8 cellular contexts compared by ENCODE assay signal in genomic region chr1:148389027-148389339, GRCh38.
DNase-seq lines count a peak whose midpoint lies in the region; ATAC-seq and TF ChIP-seq lines count a peak whose summit lies in the region.

No MANE protein-coding gene starts in this region.

- H3K4me2 ChIP-seq in Karpas-422 (ENCODE audit: low read depth, low read length, poor library complexity, severe bottlenecking), result peak overlapping the region; percentile 66

- no peaks in the 10 kb centered on the region for H3K36me3 ChIP-seq in ACC112 (ENCODE audit: insufficient read depth, low read length)
- no peaks in the 10 kb centered on the region for H3K36me3 ChIP-seq in Karpas-422 (ENCODE audit: insufficient read depth, low read length)

- no peaks in the 10 kb centered on the region for H3K9me3 Mint-ChIP-seq in dendritic cell treated with granulocyte-macrophage colony-stimulating factor and Interleukin-4, amounts not matched to agents 40 ng/mL and 50 ng/mL, for 4 days
- peaks cover 0 to 7% (median 0%) of the 10 kb centered on the region in 9 donors for H3K9me3 Mint-ChIP-seq in naive thymus-derived CD8-positive, alpha-beta T cell

- H3K4me3 Mint-ChIP-seq in dendritic cell treated with granulocyte-macrophage colony-stimulating factor and Interleukin-4, amounts not matched to agents 40 ng/mL and 50 ng/mL, for 4 days, result peak overlapping the region; percentile 94
- peak overlapping the region; percentile 94 to 98 (median 95) for H3K4me3 Mint-ChIP-seq in naive thymus-derived CD8-positive, alpha-beta T cell

- H3K4me3 ChIP-seq in ACC112 (ENCODE audit: low read depth, low read length) (peak overlapping the region; percentile 72), Karpas-422 (ENCODE audit: low read length) (peak overlapping the region; percentile 57)

- no peak for TF ChIP-seq CTCF in GM13977 (IDR thresholded peaks at IDR 0.05; ENCODE audit: extremely low read depth, insufficient read depth, missing control alignments)

- H3K4me1 Mint-ChIP-seq in dendritic cell treated with granulocyte-macrophage colony-stimulating factor and Interleukin-4, amounts not matched to agents 40 ng/mL and 50 ng/mL, for 4 days (ENCODE audit: low read depth), result peaks cover 28% of the 10 kb centered on the region
- H3K4me1 Mint-ChIP-seq in naive thymus-derived CD8-positive, alpha-beta T cell, result peaks cover 33 to 51% (median 49%) of the 10 kb centered on the region in 4 donors

- H3K27me3 ChIP-seq in ACC112 (ENCODE audit: insufficient read depth, low read length) (no peaks in the 10 kb centered on the region), Karpas-422 (ENCODE audit: low read length) (no peaks in the 10 kb centered on the region)

- H3K79me2 ChIP-seq in ACC112 (ENCODE audit: control insufficient read depth, insufficient read depth, low read length, unreplicated experiment) (no peaks in the 10 kb centered on the region), Karpas-422 (ENCODE audit: low read length) (no peaks in the 10 kb centered on the region)

- peak overlapping the region; percentile 81 for H3K27ac ChIP-seq in ACC112 (ENCODE audit: low read depth, low read length)
- H3K27ac ChIP-seq in Karpas-422 (ENCODE audit: low read length), result no peak overlapping the region; the same call in 1 of the 2 replicates

- H3K27me3 Mint-ChIP-seq in dendritic cell treated with granulocyte-macrophage colony-stimulating factor and Interleukin-4, amounts not matched to agents 40 ng/mL and 50 ng/mL, for 4 days, result no peaks in the 10 kb centered on the region
- H3K27me3 Mint-ChIP-seq in naive thymus-derived CD8-positive, alpha-beta T cell, result no peaks in the 10 kb centered on the region

- peak overlapping the region; percentile 63 for H3K9ac ChIP-seq in Karpas-422 (ENCODE audit: low read length)

- intact Hi-C loops in dendritic cell treated with granulocyte-macrophage colony-stimulating factor and Interleukin-4, amounts not matched to agents 40 ng/mL and 50 ng/mL, for 4 days (cut with micrococcal nuclease), result no loop called here

- H3K4me1 ChIP-seq in ACC112 (ENCODE audit: control insufficient read depth, insufficient read depth, low read length, unreplicated experiment) (peaks cover 4% of the 10 kb centered on the region), Karpas-422 (ENCODE audit: low read length) (peaks cover 21% of the 10 kb centered on the region)

- H2AFZ ChIP-seq in ACC112 (ENCODE audit: low read length, unreplicated experiment) (peak overlapping the region; percentile 93), Karpas-422 (ENCODE audit: low read length) (peak overlapping the region; percentile 63; the same call in 1 of the 2 replicates)

- no peaks in the 10 kb centered on the region for H3K9me2 ChIP-seq in Karpas-422 (replicated peaks; ENCODE audit: insufficient read depth, low read length)

- no peaks in the 10 kb centered on the region for H3K9me3 ChIP-seq in Karpas-422 (ENCODE audit: low read length)

- POLR2A ChIA-PET in naive thymus-derived CD8-positive, alpha-beta T cell (lab: Charles Lee), result interaction anchor here (1.0 to 5.0 kb wide), 6 partner anchors 9 to 1498 kb away, joined by 3 to 141 read pairs (median 14); a partner anchor contains a TSS

- H3K27ac Mint-ChIP-seq in dendritic cell treated with granulocyte-macrophage colony-stimulating factor and Interleukin-4, amounts not matched to agents 40 ng/mL and 50 ng/mL, for 4 days, result peak overlapping the region; percentile 98
- H3K27ac Mint-ChIP-seq in naive thymus-derived CD8-positive, alpha-beta T cell, result peak overlapping the region; percentile 98 to 100 (median 100)

- in situ Hi-C loops in GM13977 (cut with MboI; ENCODE audit: low pct_unique_long_range_greater_than_20kb, low sequenced_read_pairs, unreplicated experiment), result no loop called here

- H3K36me3 Mint-ChIP-seq in dendritic cell treated with granulocyte-macrophage colony-stimulating factor and Interleukin-4, amounts not matched to agents 40 ng/mL and 50 ng/mL, for 4 days (ENCODE audit: low read depth), result no peaks in the 10 kb centered on the region
- no peaks in the 10 kb centered on the region for H3K36me3 Mint-ChIP-seq in naive thymus-derived CD8-positive, alpha-beta T cell

- ATAC-seq in naive thymus-derived CD8-positive, alpha-beta T cell, result no peak
- ATAC-seq in HG02588 (IDR thresholded peaks at IDR 0.05; ENCODE audit: unreplicated experiment), result no peak

- DNase-seq in Karpas-422, result no peak
- no peak for DNase-seq in naive thymus-derived CD8-positive, alpha-beta T cell
- DNase-seq in NCI-H82 (lab: John Stamatoyannopoulos, UW), result no peak
- no peak for DNase-seq in GM13977 (ENCODE audit: low spot score)
- DNase-seq in HCEC 1CT, result no peak

- no peaks in the 10 kb centered on the region for H4K20me1 ChIP-seq in Karpas-422 (ENCODE audit: insufficient read depth, low read depth, low read length)
